ENCODE assay signal across 19 cellular contexts in genomic region chr13:39870197-39870746, GRCh38.
"Had no signal": no experiment of that assay in that cellular context is flagged by ENCODE, and none has a peak within 500 bp of the region (broad histone marks: within the 10 kb centered on the region; RNA-seq: fewer than 3 reads in every experiment).

No MANE protein-coding gene starts in this region.

- H3K4me1 ChIP-seq: foreskin keratinocyte, right lobe of liver had no signal

- H3K27ac ChIP-seq: cardiac muscle cell, epithelial cell of prostate, foreskin keratinocyte, right lobe of liver, skin epidermis, tibial nerve, VCaP had no signal

- H3K27me3 ChIP-seq: cardiac muscle cell, right lobe of liver, tibial nerve had no signal

- H3K9me3 ChIP-seq: right lobe of liver had no signal

- H3K36me3 ChIP-seq: cardiac muscle cell, right lobe of liver, tibial nerve had no signal

- DNase-seq: activated CD4-positive, alpha-beta T cell treated with anti-CD3 and anti-CD28 coated beads, Interleukin-2, amount 10 ng/mL, durations not matched to agents 24 days and 14 days; activated CD8-positive, alpha-beta memory T cell treated with anti-CD3 and anti-CD28 coated beads, Interleukin-2, amount 10 ng/mL, durations not matched to agents 7 days and 5 days; activated CD8-positive, alpha-beta T cell treated with anti-CD3 and anti-CD28 coated beads for 36 hours; activated gamma-delta T cell; activated naive CD4-positive, alpha-beta T cell treated with anti-CD3 and anti-CD28 coated beads, Interleukin-2, amount 50 U/mL, for 16 hours; activated naive CD8-positive, alpha-beta T cell treated with anti-CD3 and anti-CD28 coated beads, Interleukin-2, amount 50 U/mL, for 24 hours; activated T-cell treated with anti-CD3 and anti-CD28 coated beads for 4 hours; foreskin keratinocyte; naive thymus-derived CD4-positive, alpha-beta T cell; posterior cingulate gyrus; right lobe of liver; stimulated activated CD4-positive, alpha-beta T cell treated with anti-CD3 and anti-CD28 coated beads, Interleukin-1b, Interleukin-23, amount 100 ng/mL, for 48 hours; substantia nigra had no signal

- H3K4me3 ChIP-seq: cardiac muscle cell, lung, right lobe of liver, skin epidermis, tibial nerve had no signal
